Comparison of ENCODE assay signal across 9 cellular contexts in genomic region chr3:171049831-171050444, GRCh38. TPM values are rescaled to one million over a fixed set of nuclear protein-coding genes. Genes with fewer than 3 reads are reported as not detected.
DNase-seq lines count a peak whose midpoint lies in the region; ATAC-seq and TF ChIP-seq lines count a peak whose summit lies in the region.
"Had no signal": no experiment of that assay in that cellular context is flagged by ENCODE, and none has a peak within 500 bp of the region (broad histone marks: within the 10 kb centered on the region; RNA-seq: fewer than 3 reads in every experiment).

No MANE protein-coding gene starts in this region.

- H3K9me3 ChIP-seq in NT2/D1 (ENCODE audit: insufficient read depth, low read length) = no peaks in the 10 kb centered on the region
- H3K9me3 ChIP-seq in gastroesophageal sphincter = no peaks in the 10 kb centered on the region

- no peak for TF ChIP-seq POLR2A in gastroesophageal sphincter (IDR thresholded peaks at IDR 0.05)

- H3K27me3 ChIP-seq in NT2/D1 (ENCODE audit: insufficient read depth, insufficient read length) (no peaks in the 10 kb centered on the region), gastroesophageal sphincter (no peaks in the 10 kb centered on the region)

- no peak overlapping the region for H3K27ac ChIP-seq in gastroesophageal sphincter

- peak; percentile 65 for DNase-seq in DMS53 treated with DMSO at 0.1 percent for 48 hours (lab: John Stamatoyannopoulos, UW; ENCODE audit: unreplicated experiment)
- peak; percentile 39 for DNase-seq in NT2/D1 (ENCODE audit: low read depth, low spot score)
- DNase-seq in activated effector memory CD4-positive, alpha-beta T cell treated with Interleukin-2 at 50 U/mL for 16 hours = peak; percentile 14
- DNase-seq in pons (ENCODE audit: low spot score) = peak; percentile 76

- TF ChIP-seq EP300 in gastroesophageal sphincter (IDR thresholded peaks at IDR 0.05) = no peak

- 19 to 50% methylated on average over 3 to 6 of the region's 6 CpGs for WGBS in gastroesophageal sphincter (ENCODE audit: low coverage in 1 of 2), 2 donors

- H3K4me1 ChIP-seq in NT2/D1 (ENCODE audit: insufficient read depth, insufficient read length) (no peaks in the 10 kb centered on the region), gastroesophageal sphincter (no peaks in the 10 kb centered on the region)

- H3K9ac ChIP-seq in NT2/D1 (ENCODE audit: insufficient read length, low read depth) = no peak overlapping the region

- no peaks in the 10 kb centered on the region for H3K36me3 ChIP-seq in NT2/D1 (ENCODE audit: insufficient read depth, insufficient read length, low read length)
- H3K36me3 ChIP-seq in gastroesophageal sphincter = no peaks in the 10 kb centered on the region

- TF ChIP-seq CTCF in gastroesophageal sphincter (IDR thresholded peaks at IDR 0.05) = peak; percentile 28 to 69 (median 49)

- peak; percentile 80 for ATAC-seq in GM19467 (IDR thresholded peaks at IDR 0.05; ENCODE audit: unreplicated experiment)
- peak; percentile 70 for ATAC-seq in HG03521 (IDR thresholded peaks at IDR 0.05; ENCODE audit: unreplicated experiment)
- no peak for ATAC-seq in gastroesophageal sphincter
- no peak for ATAC-seq in HG03457 (IDR thresholded peaks at IDR 0.05; ENCODE audit: unreplicated experiment)

- H3K4me3 ChIP-seq in NT2/D1 (ENCODE audit: insufficient read length, low read depth) (no peak overlapping the region), gastroesophageal sphincter (no peak overlapping the region)

RNA-seq across cellular contexts. Expression of gene SLC2A2, which starts 23.4 kb away (rescaled TPM):
- not detected for total RNA-seq in gastroesophageal sphincter
- total RNA-seq: subcutaneous adipose tissue had no signal

Comparison
In these comparisons a context has a peak if more than half of its experiments do, and no peak if none do; other contexts are left out.
1. DNase-seq: peak in every context shown above with its lines; median percentile 76 in pons; 65 in DMS53 treated with DMSO at 0.1 percent for 48 hours; 39 in NT2/D1; 14 in activated effector memory CD4-positive, alpha-beta T cell treated with Interleukin-2 at 50 U/mL for 16 hours.
2. ATAC-seq: peak in GM19467 (single experiment) and HG03521 (single experiment); none in gastroesophageal sphincter (single experiment) and HG03457 (single experiment).